13 cellular contexts compared by ENCODE assay signal in the genomic region with DNA sequence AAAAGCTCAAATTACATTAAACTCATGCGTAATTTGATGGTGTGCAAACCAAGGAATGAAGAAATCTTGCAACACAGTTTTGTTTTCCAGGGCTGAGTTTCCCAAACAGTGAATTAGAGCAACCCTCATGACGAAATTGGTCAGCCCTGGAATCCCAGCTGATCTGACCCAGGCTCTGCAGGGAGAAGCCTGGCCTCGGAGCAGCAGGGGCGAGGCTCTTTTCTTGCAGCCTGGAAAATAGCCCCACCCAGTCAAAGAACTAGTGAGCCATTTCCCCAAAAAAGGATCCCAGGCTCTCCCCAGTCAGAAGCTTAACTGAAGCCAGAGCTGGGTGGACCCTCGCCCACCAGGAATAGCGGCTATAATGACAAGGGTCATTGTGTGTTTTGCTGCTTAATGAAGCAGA.
DNase-seq lines count a peak whose midpoint lies in the region; ATAC-seq and TF ChIP-seq lines count a peak whose summit lies in the region.
"Had no signal": no experiment of that assay in that cellular context is flagged by ENCODE, and none has a peak within 500 bp of the region (broad histone marks: within the 10 kb centered on the region; RNA-seq: fewer than 3 reads in every experiment).

No MANE protein-coding gene starts in this region.

- H4K20me1 ChIP-seq in hepatocyte (ENCODE audit: insufficient read depth, poor library complexity, severe bottlenecking): no peaks in the 10 kb centered on the region

- H2AFZ ChIP-seq in hepatocyte: no peak overlapping the region

- in situ Hi-C loops in astrocyte of the spinal cord (cut with HindIII; ENCODE audit: low sequenced_read_pairs): no loop called here
- in situ Hi-C loops in gastrocnemius medialis (cut with MboI; ENCODE audit: low sequenced_read_pairs in 4 of 4): no loop called here

- no peak for TF ChIP-seq CTCF in astrocyte of the spinal cord (IDR thresholded peaks at IDR 0.05; ENCODE audit: low read depth, low read length)
- no peak for TF ChIP-seq CTCF in hepatocyte (IDR thresholded peaks at IDR 0.05; ENCODE audit: poor library complexity)
- no peak for TF ChIP-seq CTCF in gastrocnemius medialis (IDR thresholded peaks at IDR 0.05 in 4 of 5, conservative IDR thresholded peaks at IDR 0.05 in 1 of 5)

- H3K4me1 ChIP-seq in hepatocyte (ENCODE audit: insufficient read depth): peaks cover 16% of the 10 kb centered on the region
- H3K4me1 ChIP-seq in gastrocnemius medialis: peaks cover 4 to 13% of the 10 kb centered on the region in 2 donors

- 62% methylated on average over 6 of the region's 6 CpGs for WGBS in hepatocyte (ENCODE audit: low lambda C conversion rate, missing lambda C conversion rate)

- H3K36me3 ChIP-seq in hepatocyte (replicated peaks; ENCODE audit: insufficient read depth, low read depth) (no peaks in the 10 kb centered on the region), gastrocnemius medialis (no peaks in the 10 kb centered on the region)

- H3K9me2 ChIP-seq in hepatocyte (replicated peaks; ENCODE audit: insufficient read depth): no peaks in the 10 kb centered on the region

- intact Hi-C loops in gastrocnemius medialis (cut with DNase I; ENCODE audit: low total_unique reads): no loop called here

- H3K4me3 ChIP-seq in astrocyte of the spinal cord (ENCODE audit: low read depth, low read length) (no peak overlapping the region), hepatocyte (no peak overlapping the region), gastrocnemius medialis (peak overlapping the region in 3 of 4 donors; percentile 9 to 16 (median 11))

- peak; percentile 85 to 87 for ATAC-seq in gastrocnemius medialis
- no peak for ATAC-seq in GM18858 (IDR thresholded peaks at IDR 0.05; ENCODE audit: unreplicated experiment)
- ATAC-seq: CD8-positive, alpha-beta T cell; effector memory CD8-positive, alpha-beta T cell; stimulated activated memory B cell treated with anti-CD40 and anti-IgM and Interleukin-4, amounts not matched to agents 10 μg/mL and 1 μg/mL and 100 μg/mL, for 72 hours had no signal

- H3K27me3 ChIP-seq in hepatocyte: no peaks in the 10 kb centered on the region
- no peaks in the 10 kb centered on the region for H3K27me3 ChIP-seq in gastrocnemius medialis

- TF ChIP-seq POLR2A in gastrocnemius medialis (IDR thresholded peaks at IDR 0.05): peak in 1 of 2 donors; percentile 23

- peak overlapping the region; percentile 67 for H3K27ac ChIP-seq in hepatocyte
- H3K27ac ChIP-seq in gastrocnemius medialis: peak overlapping the region; percentile 41 to 64 (median 58)

- DNase-seq in ELR (ENCODE audit: low read depth) (peak; percentile 46), astrocyte of the spinal cord (ENCODE audit: low read depth, low spot score) (peak; percentile 64), hepatocyte (ENCODE audit: low spot score) (peak; percentile 70), gastrocnemius medialis (peak; percentile 55 to 77), NOMO-1 treated with DMSO at 0.1 percent for 48 hours (lab: John Stamatoyannopoulos, UW; ENCODE audit: unreplicated experiment) (no peak), DMS 273 (lab: John Stamatoyannopoulos, UW; ENCODE audit: unreplicated experiment) (no peak)
- no peak for DNase-seq in stimulated activated CD4-positive, alpha-beta T cell treated with anti-CD3 and anti-CD28 coated beads, Interleukin-4, amount 100 ng/mL, for 24 hours
- DNase-seq: activated CD4-positive, alpha-beta T cell treated with anti-CD3 and anti-CD28 coated beads, Interleukin-2, amount 50 U/mL, for 4 hours; CD8-positive, alpha-beta T cell; effector memory CD8-positive, alpha-beta T cell; NCI-H1048 had no signal

- no peaks in the 10 kb centered on the region for H3K9me3 ChIP-seq in hepatocyte (ENCODE audit: low read depth)
- no peaks in the 10 kb centered on the region for H3K9me3 ChIP-seq in gastrocnemius medialis

- no peaks in the 10 kb centered on the region for H3K79me2 ChIP-seq in hepatocyte

- no peak overlapping the region for H3K4me2 ChIP-seq in hepatocyte

Comparison
In these comparisons a context has a peak if more than half of its experiments do, and no peak if none do; other contexts are left out.
1. DNase-seq: peak in ELR (single experiment), astrocyte of the spinal cord (single experiment), hepatocyte (single experiment) and gastrocnemius medialis (2 of 2); none in NOMO-1 treated with DMSO at 0.1 percent for 48 hours (single experiment), DMS 273 (single experiment) and stimulated activated CD4-positive, alpha-beta T cell treated with anti-CD3 and anti-CD28 coated beads, Interleukin-4, amount 100 ng/mL, for 24 hours (single experiment).
2. H3K4me3 ChIP-seq: peak in gastrocnemius medialis (3 of 4); none in astrocyte of the spinal cord (single experiment) and hepatocyte (single experiment).